In genomic region chr9:124284237-124284831, GRCh38 we compare ENCODE assay signal across 10 cellular contexts. TPM values are rescaled to one million over a fixed set of nuclear protein-coding genes. Genes with fewer than 3 reads are reported as not detected.
DNase-seq lines count a peak whose midpoint lies in the region; ATAC-seq and TF ChIP-seq lines count a peak whose summit lies in the region.
"Had no signal": no experiment of that assay in that cellular context is flagged by ENCODE, and none has a peak within 500 bp of the region (broad histone marks: within the 10 kb centered on the region; RNA-seq: fewer than 3 reads in every experiment).

No MANE protein-coding gene starts in this region.

- H3K56ac ChIP-seq in IMR-90 (ENCODE audit: extremely low read depth, insufficient read depth, low read length), result peak overlapping the region; percentile 90

- peaks cover 48% of the 10 kb centered on the region for H4K20me1 ChIP-seq in IMR-90 (ENCODE audit: insufficient read depth, low read length)

- BruUV-seq in IMR-90 (replicated peaks; lab: Mats Ljungman, UMichigan), result no TSS peak

- H3K4me1 ChIP-seq in IMR-90 (ENCODE audit: control insufficient read depth, insufficient read depth, low read length) (peaks cover 74% of the 10 kb centered on the region), duodenal mucosa (ENCODE audit: control insufficient read depth in 1 of 2, insufficient read depth in 2 of 2, low read length in 2 of 2) (peaks cover 73 to 79% of the 10 kb centered on the region in 2 donors), lower lobe of right lung (peaks cover 87% of the 10 kb centered on the region), subcutaneous abdominal adipose tissue (ENCODE audit: control insufficient read depth in 5 of 5, insufficient read depth in 5 of 5, low read length in 5 of 5) (peaks cover 23 to 90% (median 83%) of the 10 kb centered on the region in 5 donors), psoas muscle (peaks cover 36% of the 10 kb centered on the region)

- peak overlapping the region; percentile 96 for H2BK20ac ChIP-seq in IMR-90 (ENCODE audit: low read depth, low read length)

- H2BK120ac ChIP-seq in IMR-90 (ENCODE audit: low read depth, low read length), result peak overlapping the region; percentile 93

- intact Hi-C loops in IMR-90 (cut with micrococcal nuclease) (no loop called here), lower lobe of right lung (cut with DNase I) (no loop called here), psoas muscle (cut with DNase I) (no loop called here)

- POLR2A ChIA-PET in IMR-90 (lab: Charles Lee; ENCODE audit: unreplicated experiment) (no interaction called here), HEK293T (lab: Yijun Ruan, JAX) (no interaction called here)

- 39% methylated on average over 7 of the region's 18 CpGs; no CpG with 5 or more reads in 1 of the 2 experiments for WGBS in IMR-90 (ENCODE audit: extremely low coverage in 2 of 2, insufficient read length in 1 of 2), 2 experiments
- 74 to 79% (median 75%) methylated on average over 18 of the region's 18 CpGs for WGBS in psoas muscle, 3 donors

- H2BK15ac ChIP-seq in IMR-90 (ENCODE audit: low read depth, low read length), result peak overlapping the region; percentile 82; the same call in 2 of the 3 replicates

- no peak for ATAC-seq in IMR-90 (ENCODE audit: low read depth)
- peak in 1 of 2 donors; percentile 11 for ATAC-seq in lower lobe of right lung
- ATAC-seq in psoas muscle, result no peak
- ATAC-seq: PC-3 had no signal

- peak overlapping the region; percentile 82 for H4K5ac ChIP-seq in IMR-90 (ENCODE audit: low read depth, low read length)

- H4K8ac ChIP-seq in IMR-90 (ENCODE audit: low read depth in 2 of 2, low read length in 2 of 2), result peak overlapping the region; percentile 86 to 88

- CTCF ChIA-PET in IMR-90 (lab: Yijun Ruan, JAX), result no interaction called here
- CTCF ChIA-PET in HEK293T (lab: Yijun Ruan, JAX), result interaction anchor here (0.6 kb wide), 1 partner anchor 36 kb away, joined by 3 read pairs; no protein-coding TSS in a partner anchor

- H3K79me1 ChIP-seq in IMR-90 (ENCODE audit: low read depth in 1 of 2, low read length in 2 of 2), result peaks cover 18 to 90% of the 10 kb centered on the region in 2 experiments; a peak in 3 of 4 replicates

- dilution Hi-C loops in IMR-90 (cut with HindIII; ENCODE audit: low sequenced_read_pairs, unreplicated experiment), result no loop called here

- DNase-seq in IMR-90 (peak; percentile 73), lower lobe of right lung (peak; percentile 66), HEK293T (ENCODE audit: extremely low spot score) (no peak), NCI-H345 (lab: John Stamatoyannopoulos, UW) (no peak), psoas muscle (no peak), NCI-H345 treated with DMSO at 0.1 percent for 48 hours (lab: John Stamatoyannopoulos, UW; ENCODE audit: unreplicated experiment) (no peak)
- DNase-seq: NCI-H1694, PC-3 had no signal

- H3K27ac ChIP-seq in IMR-90 (ENCODE audit: insufficient read depth, low read length), result peak overlapping the region; percentile 90
- H3K27ac ChIP-seq in duodenal mucosa (ENCODE audit: low read depth, low read length), result peak overlapping the region; percentile 82
- peak overlapping the region; percentile 85 for H3K27ac ChIP-seq in lower lobe of right lung
- H3K27ac ChIP-seq in subcutaneous abdominal adipose tissue (ENCODE audit: low read depth, low read length), result peak overlapping the region; percentile 87
- no peak overlapping the region for H3K27ac ChIP-seq in psoas muscle

- no peak for TF ChIP-seq CTCF in IMR-90 (conservative IDR thresholded peaks at IDR 0.05; ENCODE audit: low read depth, low read length)
- no peak for TF ChIP-seq CTCF in lower lobe of right lung (IDR thresholded peaks at IDR 0.05)
- TF ChIP-seq CTCF in psoas muscle (IDR thresholded peaks at IDR 0.05), result no peak

- H3K27me3 ChIP-seq in IMR-90 (ENCODE audit: control insufficient read depth, insufficient read depth, low read length) (no peaks in the 10 kb centered on the region), duodenal mucosa (ENCODE audit: control insufficient read depth in 1 of 2, insufficient read depth in 2 of 2, low read length in 2 of 2) (no peaks in the 10 kb centered on the region), lower lobe of right lung (ENCODE audit: low read depth) (no peaks in the 10 kb centered on the region), subcutaneous abdominal adipose tissue (ENCODE audit: control insufficient read depth in 5 of 5, insufficient read depth in 4 of 5, low read length in 5 of 5) (no peaks in the 10 kb centered on the region), psoas muscle (ENCODE audit: insufficient read depth in 3 of 3, low read length in 2 of 3) (no peaks in the 10 kb centered on the region)

- peak overlapping the region; percentile 89 for H2BK5ac ChIP-seq in IMR-90 (ENCODE audit: low read depth, low read length, poor library complexity, severe bottlenecking)

- H3K36me3 ChIP-seq in IMR-90 (ENCODE audit: control insufficient read depth, insufficient read depth, low read length) (peaks cover 9% of the 10 kb centered on the region; the same call in 1 of the 2 replicates), duodenal mucosa (ENCODE audit: control insufficient read depth in 1 of 2, insufficient read depth in 2 of 2, low read length in 2 of 2) (no peaks in the 10 kb centered on the region), lower lobe of right lung (no peaks in the 10 kb centered on the region), subcutaneous abdominal adipose tissue (ENCODE audit: control insufficient read depth in 5 of 5, insufficient read depth in 5 of 5, low read length in 5 of 5) (peaks cover 0 to 6% (median 0%) of the 10 kb centered on the region in 5 donors), psoas muscle (ENCODE audit: insufficient read depth in 1 of 2, low read depth in 1 of 2) (peaks cover 0 to 3% of the 10 kb centered on the region in 2 donors)

- H3K9ac ChIP-seq in IMR-90 (ENCODE audit: low read depth, low read length), result peak overlapping the region; percentile 52
- H3K9ac ChIP-seq in duodenal mucosa (ENCODE audit: low read depth in 1 of 2, low read length in 2 of 2), result no peak overlapping the region
- peak overlapping the region in 2 of 5 donors; percentile 45 to 57 for H3K9ac ChIP-seq in subcutaneous abdominal adipose tissue (ENCODE audit: low read length in 5 of 5)

- peak overlapping the region; percentile 96 for H3K14ac ChIP-seq in IMR-90 (replicated peaks; ENCODE audit: low read depth, low read length)

- H3K9me1 ChIP-seq in IMR-90 (ENCODE audit: insufficient read depth, low read length), result peaks cover 44% of the 10 kb centered on the region

- H4K91ac ChIP-seq in IMR-90 (ENCODE audit: insufficient read depth, low read depth, low read length), result peak overlapping the region; percentile 94

- no peak for TF ChIP-seq POLR2A in IMR-90 (IDR thresholded peaks at IDR 0.05; ENCODE audit: low read depth, low read length)

- H2AK9ac ChIP-seq in IMR-90 (replicated peaks; ENCODE audit: low read depth, low read length, poor library complexity), result peak overlapping the region; percentile 92

- in situ Hi-C loops in IMR-90 (cut with MboI; ENCODE audit: low sequenced_read_pairs), result no loop called here

- peak overlapping the region; percentile 28 for H2AFZ ChIP-seq in IMR-90 (replicated peaks; ENCODE audit: low read length, poor library complexity)

- no peak for TF ChIP-seq RAD21 in IMR-90 (IDR thresholded peaks at IDR 0.05; ENCODE audit: low read length)

- H3K4me2 ChIP-seq in IMR-90 (ENCODE audit: low read depth, low read length), result peak overlapping the region; percentile 3; the same call in 1 of the 2 replicates

- peak overlapping the region; percentile 88 for H3K18ac ChIP-seq in IMR-90 (ENCODE audit: low read depth, low read length)

- H3K9me3 ChIP-seq in IMR-90 (ENCODE audit: control insufficient read depth, insufficient read depth, low read length) (no peaks in the 10 kb centered on the region), duodenal mucosa (ENCODE audit: control insufficient read depth in 1 of 2, low read length in 2 of 2) (no peaks in the 10 kb centered on the region), lower lobe of right lung (no peaks in the 10 kb centered on the region), subcutaneous abdominal adipose tissue (ENCODE audit: control insufficient read depth in 5 of 5, low read length in 5 of 5) (no peaks in the 10 kb centered on the region), psoas muscle (no peaks in the 10 kb centered on the region)

- peak overlapping the region; percentile 99 for H3K4ac ChIP-seq in IMR-90 (ENCODE audit: low read depth, low read length)

- no peak overlapping the region for H3K4me3 ChIP-seq in IMR-90 (ENCODE audit: insufficient read depth, low read depth, low read length)
- H3K4me3 ChIP-seq in duodenal mucosa (ENCODE audit: low read depth in 1 of 2, low read length in 2 of 2), result no peak overlapping the region
- no peak overlapping the region for H3K4me3 ChIP-seq in lower lobe of right lung
- no peak overlapping the region for H3K4me3 ChIP-seq in subcutaneous abdominal adipose tissue (ENCODE audit: low read depth in 1 of 5, low read length in 5 of 5)
- no peak overlapping the region for H3K4me3 ChIP-seq in psoas muscle

- peak overlapping the region; percentile 93 for H3K23ac ChIP-seq in IMR-90 (ENCODE audit: low read depth, low read length)

- peak overlapping the region; percentile 98 for H2AK5ac ChIP-seq in IMR-90 (ENCODE audit: low read depth, low read length)

TF ChIP-seq in IMR-90, 13 proteins besides CTCF, POLR2A, EP300 and RAD21 (continues in another document):
- TF ChIP-seq SMC3 (IDR thresholded peaks at IDR 0.05; ENCODE audit: low read depth, low read length), result no peak

TF ChIP-seq in HEK293T, 16 proteins besides CTCF, POLR2A, EP300 and RAD21 (continues in another document):
- TF ChIP-seq TARDBP (IDR thresholded peaks at IDR 0.05), result no peak
- no peak for TF ChIP-seq L3MBTL2 (conservative IDR thresholded peaks at IDR 0.05)
- no peak for TF ChIP-seq FOXM1 (IDR thresholded peaks at IDR 0.05; ENCODE audit: borderline replicate concordance)
- no peak for TF ChIP-seq FOXK2 (IDR thresholded peaks at IDR 0.05)
- no peak for TF ChIP-seq LEF1 (IDR thresholded peaks at IDR 0.05; ENCODE audit: borderline replicate concordance)
- no peak for TF ChIP-seq FOXA1 (IDR thresholded peaks at IDR 0.05)
- no peak for TF ChIP-seq SP1 (IDR thresholded peaks at IDR 0.05)
- TF ChIP-seq ELF4 (IDR thresholded peaks at IDR 0.05), result no peak
- no peak for TF ChIP-seq NFRKB (IDR thresholded peaks at IDR 0.05)
- no peak for TF ChIP-seq SUZ12 (IDR thresholded peaks at IDR 0.05)

RNA-seq across cellular contexts. Expression of gene NEK6, which starts 26.6 kb away (rescaled TPM):
- total RNA-seq in IMR-90 (2012; rRNA removed) (77.8 and 79.9 TPM in 2 replicates), lower lobe of right lung (125 TPM), psoas muscle (10 to 100 TPM in 2 of 4 donors, 1 to 10 TPM in 2; 5.3 to 16.0 (median 9.7) TPM)
- polyA plus RNA-seq in IMR-90 (2012; rRNA removed) (110 and 112 TPM in 2 replicates), psoas muscle (1 to 10 TPM; 2.0 to 4.7 (median 4.2) TPM)
- 55.9 and 71.1 TPM in 2 replicates for polyA plus RNA-seq in IMR-90 (2012; cell fraction: cytosol; rRNA removed)
- 133 and 147 TPM in 2 replicates for polyA plus RNA-seq in IMR-90 (2012; cell fraction: nucleus; rRNA removed; ENCODE audit: low replicate concordance)

Comparison
In these comparisons a context has a peak if more than half of its experiments do, and no peak if none do; other contexts are left out.
1. DNase-seq: peak in IMR-90 (single experiment) and lower lobe of right lung (single experiment); none in HEK293T (single experiment), NCI-H345 (single experiment), psoas muscle (0 of 2) and NCI-H345 treated with DMSO at 0.1 percent for 48 hours (single experiment).